20 cellular contexts compared by ENCODE assay signal in genomic region chr11:31450841-31451240, GRCh38. TPM values are rescaled to one million over a fixed set of nuclear protein-coding genes. Genes with fewer than 3 reads are reported as not detected.
DNase-seq lines count a peak whose midpoint lies in the region; FAIRE-seq and TF ChIP-seq lines count a peak whose summit lies in the region.
"Had no signal": no experiment of that assay in that cellular context is flagged by ENCODE, and none has a peak within 500 bp of the region (broad histone marks: within the 10 kb centered on the region; RNA-seq: fewer than 3 reads in every experiment).

No MANE protein-coding gene starts in this region.

- H3K36me3 ChIP-seq in WERI-Rb-1 = no peaks in the 10 kb centered on the region; the same call in 1 of the 2 replicates
- H3K36me3 ChIP-seq: BE2C had no signal

- no peak overlapping the region for H3K27ac ChIP-seq in WERI-Rb-1
- H3K27ac ChIP-seq: BLaER1 had no signal

- no peak for TF ChIP-seq POLR2A in GM12892 (IDR thresholded peaks at IDR 0.05; ENCODE audit: low read depth, low read length)

- H3K27me3 ChIP-seq in WERI-Rb-1 (ENCODE audit: insufficient read depth, low read depth, severe bottlenecking) = no peaks in the 10 kb centered on the region
- H3K27me3 ChIP-seq: BE2C, BLaER1 had no signal

- TF ChIP-seq CTCF in WERI-Rb-1 (IDR thresholded peaks at IDR 0.05; ENCODE audit: low read depth, low read length) = no peak

- no peaks in the 10 kb centered on the region for H3K9me3 ChIP-seq in WERI-Rb-1 (ENCODE audit: severe bottlenecking)
- H3K9me3 ChIP-seq: BE2C, BLaER1 had no signal

- FAIRE-seq in GM12892 (lab: Jason Lieb, UNC) = peak; percentile 21
- FAIRE-seq: A204.1, G401.6, GM12891, GM18507 had no signal

- H3K4me3 ChIP-seq in WERI-Rb-1 (ENCODE audit: low read depth, low read length) = no peak overlapping the region
- H3K4me3 ChIP-seq: BLaER1 had no signal

- DNase-seq in NCI-H748 (lab: John Stamatoyannopoulos, UW; ENCODE audit: unreplicated experiment) = peak; percentile 50
- no peak for DNase-seq in NCI-H748 treated with DMSO at 0.1 percent for 48 hours (lab: John Stamatoyannopoulos, UW)
- DNase-seq in GM12892 (ENCODE audit: insufficient read length) = no peak
- DNase-seq in NCI-H69 (lab: John Stamatoyannopoulos, UW) = peak; percentile 18
- DNase-seq in WERI-Rb-1 = no peak
- DNase-seq: 8988T; ACHN; BE2C; C1 segment of cervical spinal cord; CD4-positive, alpha-beta memory T cell; CD4-positive, CD25-positive, alpha-beta regulatory T cell; CD8-positive, alpha-beta memory T cell; COR-L47; DMS79 treated with DMSO at 0.1 percent for 48 hours; GF-D8 had no signal

RNA-seq across cellular contexts. Expression of gene IMMP1L, which starts 58.6 kb away (rescaled TPM):
- polyA plus RNA-seq in GM12892 (2012; ENCODE audit: missing spikeins) = 33.5 TPM

RNA-seq across cellular contexts. Expression of gene ELP4, which starts 58.7 kb away (rescaled TPM):
- 15.3 TPM for polyA plus RNA-seq in GM12892 (2012; ENCODE audit: missing spikeins)

Comparison
In these comparisons a context has a peak if more than half of its experiments do, and no peak if none do; other contexts are left out.
1. DNase-seq: peak in NCI-H748 (single experiment) and NCI-H69 (single experiment); none in NCI-H748 treated with DMSO at 0.1 percent for 48 hours (single experiment), GM12892 (single experiment) and WERI-Rb-1 (single experiment).